Comparison of ENCODE assay signal across 8 cellular contexts in the genomic region with DNA sequence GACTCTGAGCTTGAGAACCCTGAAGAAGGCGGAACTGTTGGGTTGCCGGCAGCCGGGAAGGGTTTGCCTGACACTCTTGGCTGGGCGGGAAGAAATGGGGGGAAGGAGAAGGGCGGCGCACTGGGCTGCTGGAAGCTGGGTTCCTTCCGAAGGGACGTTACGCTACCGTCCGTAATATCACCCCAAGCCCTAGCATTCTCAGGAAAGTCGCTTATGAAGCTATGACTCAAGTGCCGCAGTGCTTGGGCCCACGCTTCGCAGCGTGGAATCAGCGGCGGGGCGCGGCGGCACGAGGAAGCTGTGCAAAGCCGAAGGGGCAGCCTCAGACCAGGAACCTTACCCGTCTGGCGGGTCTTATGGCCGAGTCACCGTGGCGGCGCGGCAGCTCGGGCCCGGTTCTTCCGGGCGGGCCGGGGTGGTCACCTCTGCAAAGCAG. TPM values are rescaled to one million over a fixed set of nuclear protein-coding genes. Genes with fewer than 3 reads are reported as not detected.
A peak's percentile ranks its signal among the peaks of the same experiment; 100 is the strongest.
DNase-seq lines count a peak whose midpoint lies in the region; ATAC-seq, FAIRE-seq and TF ChIP-seq lines count a peak whose summit lies in the region.

No MANE protein-coding gene starts in this region.

- H3K4me3 ChIP-seq in HFF-Myc (replicated peaks; ENCODE audit: low read depth, low read length), result peak overlapping the region; percentile 51
- no peak overlapping the region for H3K4me3 ChIP-seq in SJSA1
- peak overlapping the region; percentile 93 for H3K4me3 ChIP-seq in adipocyte (ENCODE audit: low read length)

- no peaks in the 10 kb centered on the region for H3K9me3 ChIP-seq in SJSA1 (replicated peaks)
- H3K9me3 ChIP-seq in adipocyte (ENCODE audit: control insufficient read depth, low read length), result no peaks in the 10 kb centered on the region

- no peaks in the 10 kb centered on the region for H3K27me3 ChIP-seq in SJSA1 (replicated peaks)
- no peaks in the 10 kb centered on the region for H3K27me3 ChIP-seq in adipocyte (replicated peaks; ENCODE audit: control insufficient read depth, insufficient read depth, low read length)

- no peak for TF ChIP-seq CTCF in HFF-Myc (IDR thresholded peaks at IDR 0.05; ENCODE audit: low read depth, low read length, missing control alignments)

- H3K36me3 ChIP-seq in SJSA1, result no peaks in the 10 kb centered on the region
- no peaks in the 10 kb centered on the region for H3K36me3 ChIP-seq in adipocyte (ENCODE audit: control insufficient read depth, insufficient read depth, low read length, severe bottlenecking)

- no peak for FAIRE-seq in RCC 7860 (lab: Jason Lieb, UNC)

- DNase-seq in ELR (ENCODE audit: low read depth), result peak; percentile 89
- DNase-seq in HFF-Myc (ENCODE audit: extremely low read depth, low read depth), result no peak
- DNase-seq in SJSA1 (ENCODE audit: low read depth in 1 of 2, low spot score in 2 of 2), result no peak
- DNase-seq in adipocyte (ENCODE audit: low read depth), result peak; percentile 30
- peak; percentile 80 for DNase-seq in left ventricle myocardium superior
- peak; percentile 57 for DNase-seq in renal cortical epithelial cell (ENCODE audit: low read depth)
- no peak for DNase-seq in HuH-7 (ENCODE audit: low spot score)
- DNase-seq in RCC 7860 (ENCODE audit: low spot score), result no peak

- peak overlapping the region; percentile 56; the same call in 1 of the 2 replicates for H3K27ac ChIP-seq in SJSA1

- ATAC-seq in left ventricle myocardium superior, result peak; percentile 95

- intact Hi-C loops in left ventricle myocardium superior (cut with micrococcal nuclease), result no loop called here

- H3K9ac ChIP-seq in adipocyte (ENCODE audit: low read length), result peak overlapping the region; percentile 98

- peaks cover 62% of the 10 kb centered on the region for H3K4me1 ChIP-seq in SJSA1 (replicated peaks)
- H3K4me1 ChIP-seq in adipocyte (ENCODE audit: control insufficient read depth, insufficient read depth, low read length), result peaks cover 47% of the 10 kb centered on the region

RNA-seq across cellular contexts. Expression of a gene that starts 50.2 kb away (rescaled TPM):
- 0.06 and 0.68 TPM in 2 replicates for total RNA-seq in SJSA1 (2014; rRNA removed; shearing (Covaris generic))
- 0.10 TPM for total RNA-seq in left ventricle myocardium superior
- total RNA-seq in renal cortical epithelial cell, result 1.1 and 2.1 TPM in 2 replicates

RNA-seq across cellular contexts. Expression of a gene that starts 51.3 kb away (rescaled TPM):
- 5.1 and 7.8 TPM in 2 replicates for total RNA-seq in SJSA1 (2014; rRNA removed; shearing (Covaris generic))
- total RNA-seq in left ventricle myocardium superior (29.7 TPM), renal cortical epithelial cell (0.15 and 0.17 TPM in 2 replicates)

Comparison
In these comparisons a context has a peak if more than half of its experiments do, and no peak if none do; other contexts are left out.
1. DNase-seq: peak in ELR (single experiment), adipocyte (single experiment), left ventricle myocardium superior (single experiment) and renal cortical epithelial cell (single experiment); none in HFF-Myc (single experiment), SJSA1 (0 of 2), HuH-7 (single experiment) and RCC 7860 (single experiment).